In the genomic region with DNA sequence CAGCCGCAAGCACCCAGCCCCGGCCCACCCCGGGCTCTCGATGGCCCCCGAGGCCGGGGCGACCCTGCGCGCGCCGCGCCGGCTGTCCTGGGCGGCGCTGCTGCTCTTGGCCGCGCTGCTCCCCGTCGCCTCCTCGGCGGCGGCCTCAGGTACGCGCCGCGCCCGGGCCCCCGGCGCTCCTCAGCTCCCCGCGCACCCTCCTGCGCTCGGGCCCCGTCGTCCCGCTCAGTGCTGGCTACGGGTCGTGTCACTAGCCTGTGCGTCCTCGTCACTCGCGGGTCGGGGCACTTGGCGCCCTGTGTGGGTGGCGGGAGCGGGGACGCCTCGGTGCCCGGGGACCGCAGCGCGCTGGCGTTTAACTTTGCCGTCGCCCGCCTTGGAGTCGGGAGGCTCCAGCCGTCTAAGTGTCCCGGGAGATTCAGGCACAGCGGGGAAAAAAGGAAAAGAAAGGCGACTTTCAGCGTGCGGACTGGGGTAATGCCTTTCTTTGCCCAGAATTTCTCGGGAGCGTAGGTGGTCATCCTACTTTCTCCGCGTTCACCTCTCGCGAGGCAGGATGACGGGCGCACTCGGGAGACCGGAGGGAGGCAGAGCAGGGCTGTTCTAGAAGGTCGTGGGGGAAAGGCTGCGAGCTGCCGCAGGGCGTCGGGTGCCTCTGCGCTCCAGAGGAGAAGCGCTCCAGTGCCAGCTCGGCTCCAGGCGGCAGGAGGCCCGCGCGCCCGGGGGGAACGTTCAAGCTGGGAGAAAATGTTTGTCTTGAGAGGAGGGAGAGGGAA, we compare ENCODE assay signal across 8 cellular contexts. TPM values are rescaled to one million over a fixed set of nuclear protein-coding genes. Genes with fewer than 3 reads are reported as not detected.
DNase-seq lines count a peak whose midpoint lies in the region; ATAC-seq and TF ChIP-seq lines count a peak whose summit lies in the region.

No MANE protein-coding gene starts in this region.

- H3K9me3 Mint-ChIP-seq in HFFc6: no peaks in the 10 kb centered on the region; the same call in 1 of the 2 replicates

- no peaks in the 10 kb centered on the region for H3K9me3 ChIP-seq in parathyroid adenoma (ENCODE audit: control insufficient read depth, low read length)
- H3K9me3 ChIP-seq in PC-9 (ENCODE audit: insufficient read depth, low read depth): no peaks in the 10 kb centered on the region

- CTCF ChIA-PET in PC-9 (lab: Charles Lee): no interaction called here

- no TSS peak for BruUV-seq in PC-9 (replicated peaks; lab: Mats Ljungman, UMichigan)

- H3K36me3 Mint-ChIP-seq in HFFc6 (ENCODE audit: low read depth): no peaks in the 10 kb centered on the region

- no peak for ATAC-seq in GM21717 (IDR thresholded peaks at IDR 0.05; ENCODE audit: unreplicated experiment)

- TF ChIP-seq CTCF in HFFc6 (IDR thresholded peaks at IDR 0.05): no peak
- TF ChIP-seq CTCF in parathyroid adenoma (IDR thresholded peaks at IDR 0.05): no peak
- TF ChIP-seq CTCF in PC-9 (conservative IDR thresholded peaks at IDR 0.05): no peak

- H3K27me3 ChIP-seq in parathyroid adenoma (ENCODE audit: control insufficient read depth, insufficient read depth, low read length): peaks cover 7% of the 10 kb centered on the region
- peaks cover 72% of the 10 kb centered on the region for H3K27me3 ChIP-seq in PC-9 (ENCODE audit: insufficient read depth, low read depth)

- H3K79me2 ChIP-seq in parathyroid adenoma (no peaks in the 10 kb centered on the region), PC-9 (ENCODE audit: low read depth) (no peaks in the 10 kb centered on the region)

- H3K36me3 ChIP-seq in parathyroid adenoma (ENCODE audit: control insufficient read depth, insufficient read depth, low read length): no peaks in the 10 kb centered on the region
- H3K36me3 ChIP-seq in PC-9 (ENCODE audit: low read depth): no peaks in the 10 kb centered on the region

- DNase-seq in DMS 273 (lab: John Stamatoyannopoulos, UW; ENCODE audit: unreplicated experiment) (peak; percentile 86), HFFc6 (no peak), fibroblast of peridontal ligament (ENCODE audit: extremely low read depth) (peak; percentile 29), PC-9 (no peak), globus pallidus (ENCODE audit: low spot score) (no peak)
- peak; percentile 55 for DNase-seq in activated CD4-positive, alpha-beta T cell treated with anti-CD3 and anti-CD28 coated beads for 48 hours

- H3K4me3 Mint-ChIP-seq in HFFc6: peak overlapping the region; percentile 76; the same call in 1 of the 2 replicates

- no peaks in the 10 kb centered on the region; the same call in 1 of the 2 replicates for H4K20me1 ChIP-seq in PC-9 (ENCODE audit: insufficient read depth)

- H3K4me2 ChIP-seq in parathyroid adenoma (ENCODE audit: low read length) (peak overlapping the region; percentile 37), PC-9 (no peak overlapping the region)

- no peak overlapping the region for H3K4me3 ChIP-seq in parathyroid adenoma (ENCODE audit: low read depth, low read length)
- H3K4me3 ChIP-seq in PC-9: no peak overlapping the region

- intact Hi-C loops in PC-9 (cut with micrococcal nuclease; ENCODE audit: unreplicated experiment): loop anchor here (5.0 kb wide), 1 partner anchor 483 kb away; no protein-coding TSS in a partner anchor

- H3K4me1 ChIP-seq in parathyroid adenoma: no peaks in the 10 kb centered on the region
- H3K4me1 ChIP-seq in PC-9 (replicated peaks; ENCODE audit: insufficient read depth): no peaks in the 10 kb centered on the region

- H3K27ac Mint-ChIP-seq in HFFc6: no peak overlapping the region

- no peaks in the 10 kb centered on the region for H3F3A ChIP-seq in PC-9 (ENCODE audit: insufficient read depth, low read depth)

- peaks cover 31% of the 10 kb centered on the region for H3K4me1 Mint-ChIP-seq in HFFc6 (ENCODE audit: low read depth)

- H3K9ac ChIP-seq in parathyroid adenoma: no peak overlapping the region

- H3K9me2 ChIP-seq in PC-9 (ENCODE audit: insufficient read depth): no peaks in the 10 kb centered on the region

- H3K27me3 Mint-ChIP-seq in HFFc6 (ENCODE audit: insufficient read depth): peaks cover 53% of the 10 kb centered on the region

- H2AFZ ChIP-seq in parathyroid adenoma (peak overlapping the region; percentile 58), PC-9 (no peak overlapping the region)

- H3K27ac ChIP-seq in parathyroid adenoma (no peak overlapping the region), PC-9 (no peak overlapping the region)

- POLR2A ChIA-PET in PC-9 (lab: Charles Lee; ENCODE audit: unreplicated experiment): no interaction called here

RNA-seq across cellular contexts. Expression of a gene that starts 0.5 kb away (rescaled TPM):
- total RNA-seq in HFFc6 (2021; fragmentation: NEBNext Ultra II Directional; extraction: Animal tissue kit (Norgen Biotek cat#: 25700)): not detected
- not detected in 2 replicates for total RNA-seq in PC-9 (2021)

Comparison
In these comparisons a context has a peak if more than half of its experiments do, and no peak if none do; other contexts are left out.
1. DNase-seq: peak in DMS 273 (single experiment), activated CD4-positive, alpha-beta T cell treated with anti-CD3 and anti-CD28 coated beads for 48 hours (single experiment) and fibroblast of peridontal ligament (single experiment); none in HFFc6 (single experiment), PC-9 (0 of 2) and globus pallidus (single experiment).